Comparison of ENCODE assay signal across 8 cellular contexts in genomic region chr11:75815345-75815983, GRCh38. TPM values are rescaled to one million over a fixed set of nuclear protein-coding genes. Genes with fewer than 3 reads are reported as not detected.
DNase-seq lines count a peak whose midpoint lies in the region; ATAC-seq, FAIRE-seq and TF ChIP-seq lines count a peak whose summit lies in the region.

No MANE protein-coding gene starts in this region.

- peak overlapping the region; percentile 98 for H2AFZ ChIP-seq in K562 (ENCODE audit: low read depth, low read length)

- no peaks in the 10 kb centered on the region for H3K9me1 ChIP-seq in K562 (ENCODE audit: control insufficient read depth, insufficient read depth, low read length)

- CTCF ChIA-PET in K562 (lab: Yijun Ruan, JAX; ENCODE audit: low intra/inter-chr PET ratio): no interaction called here

- H3K9ac ChIP-seq in K562 (ENCODE audit: insufficient read depth in 1 of 2, low read depth in 2 of 2, low read length in 2 of 2): peak overlapping the region; percentile 75 to 92

- intact Hi-C loops in K562 (cut with micrococcal nuclease): no loop called here

- TF ChIP-seq EP300 in K562 (IDR thresholded peaks at IDR 0.05; ENCODE audit: low read length): no peak

- under 1% methylated on average over 32 of the region's 57 CpGs for WGBS in K562 (ENCODE audit: insufficient coverage, low coverage, missing lambda C conversion rate)

- no peaks in the 10 kb centered on the region for H3K9me3 ChIP-seq in K562 (replicated peaks; ENCODE audit: control insufficient read depth, insufficient read depth, low read depth, low read length)

- peak overlapping the region; percentile 87 for H3K4me3 ChIP-seq in K562

- POLR2A ChIA-PET in K562 (lab: Yijun Ruan, JAX): interaction anchor here (0.7 kb wide), 1 partner anchor 307 kb away, joined by 3 read pairs; no protein-coding TSS in a partner anchor

- H3K79me2 ChIP-seq in K562 (ENCODE audit: control insufficient read depth, insufficient read depth, low read length): peaks cover 48% of the 10 kb centered on the region

- TF ChIP-seq POLR2A in K562 (conservative IDR thresholded peaks at IDR 0.05): peak; percentile 17; the same call in 1 of the 2 replicates

- peak; percentile 4 to 8 for DNase-seq in activated CD8-positive, alpha-beta memory T cell treated with anti-CD3 and anti-CD28 coated beads for 1 hour (ENCODE audit: extremely low read depth in 1 of 2, low read depth in 1 of 2)
- no peak for DNase-seq in activated CD8-positive, alpha-beta memory T cell treated with anti-CD3 and anti-CD28 coated beads, Interleukin-2, amount 50 U/mL, for 48 hours
- peak; percentile 34 for DNase-seq in SHP77 treated with DMSO at 0.1 percent for 48 hours (lab: John Stamatoyannopoulos, UW)
- DNase-seq in K562 (ENCODE audit: extremely low read depth in 1 of 4, low spot score in 3 of 4): peak in 1 of 4 experiments; percentile 56
- peak; percentile 79 for DNase-seq in islet precursor cell
- DNase-seq in stimulated activated CD4-positive, alpha-beta T cell treated with anti-CD3 and anti-CD28 coated beads, Interleukin-4, amount 100 ng/mL, for 24 hours: peak; percentile 33
- no peak for DNase-seq in mucosa of gallbladder (ENCODE audit: low spot score)

- no TSS peak for BruUV-seq in K562 (replicated peaks; lab: Mats Ljungman, UMichigan)

- no peak for FAIRE-seq in K562 (lab: Jason Lieb, UNC)

- TF ChIP-seq CTCF in K562 (IDR thresholded peaks at IDR 0.05 in 2 of 3, conservative IDR thresholded peaks at IDR 0.05 in 1 of 3; ENCODE audit: insufficient read depth in 2 of 3, low read depth in 1 of 3, low read length in 3 of 3): no peak

- peak overlapping the region; percentile 84 for H3K4me2 ChIP-seq in K562 (ENCODE audit: insufficient read depth, low read length)

- no peaks in the 10 kb centered on the region; the same call in 1 of the 2 replicates for H4K20me1 ChIP-seq in K562 (replicated peaks; ENCODE audit: control insufficient read depth, insufficient read depth, low read length)

- no peaks in the 10 kb centered on the region for H3K27me3 ChIP-seq in K562 (ENCODE audit: control insufficient read depth in 2 of 2, insufficient read depth in 2 of 2, low read length in 2 of 2)

- in situ Hi-C loops in K562 (cut with MboI): no loop called here

- peaks cover 14 to 28% of the 10 kb centered on the region in 2 experiments for H3K4me1 ChIP-seq in K562 (replicated peaks in 1 of 2; ENCODE audit: control insufficient read depth in 2 of 2, insufficient read depth in 2 of 2, low read length in 2 of 2)

- ATAC-seq in HG03045 (IDR thresholded peaks at IDR 0.05; ENCODE audit: unreplicated experiment) (peak; percentile 25), K562 (peak; percentile 62)

- H3K27ac ChIP-seq in K562 (ENCODE audit: extremely low read depth, low read depth, low read length): peak overlapping the region; percentile 79

- no peaks in the 10 kb centered on the region for H3K36me3 ChIP-seq in K562 (ENCODE audit: control insufficient read depth, insufficient read depth, low read length)

- 0 out of 4 replicates have a peak, but pooled peaks of 1 of the 2 experiments have one; percentile 16 for TF ChIP-seq RAD21 in K562 (CRISPR knock-in tag; conservative IDR thresholded peaks at IDR 0.05 in 1 of 2, IDR thresholded peaks at IDR 0.05 in 1 of 2)

TF ChIP-seq in K562, 482 proteins besides CTCF, POLR2A, EP300 and RAD21 (continues in another document):
- TF ChIP-seq ZNF699 (CRISPR knock-in tag; IDR thresholded peaks at IDR 0.05; ENCODE audit: insufficient replicate concordance): no peak
- no peak for TF ChIP-seq GABPB1 (CRISPR knock-in tag; IDR thresholded peaks at IDR 0.05)
- no peak for TF ChIP-seq DMBX1 (CRISPR knock-in tag; IDR thresholded peaks at IDR 0.05; ENCODE audit: borderline replicate concordance)
- no peak for TF ChIP-seq RCOR1 (IDR thresholded peaks at IDR 0.05; ENCODE audit: borderline replicate concordance in 1 of 2, low read depth in 2 of 2, low read length in 2 of 2)
- TF ChIP-seq MAX (CRISPR knock-in tag; IDR thresholded peaks at IDR 0.05): no peak
- no peak for TF ChIP-seq ZNF830 (CRISPR knock-in tag; IDR thresholded peaks at IDR 0.05)
- TF ChIP-seq FUS (optimal IDR thresholded peaks at IDR 0.05; ENCODE audit: low read depth, low read length): no peak
- no peak for TF ChIP-seq ASH1L (IDR thresholded peaks at IDR 0.05; ENCODE audit: borderline replicate concordance, low read depth, partially characterized antibody)
- TF ChIP-seq PRPF4 (IDR thresholded peaks at IDR 0.05; ENCODE audit: insufficient read depth, low read depth, low read length, poor library complexity, severe bottlenecking): peak; percentile 25
- TF ChIP-seq RBM22 (IDR thresholded peaks at IDR 0.05; ENCODE audit: low read depth, low read length, poor library complexity, severe bottlenecking): peak; percentile 37
- TF ChIP-seq SAP30 (IDR thresholded peaks at IDR 0.05; ENCODE audit: borderline replicate concordance, insufficient read depth, low read depth, low read length, poor library complexity, severe bottlenecking): peak; percentile 46
- no peak for TF ChIP-seq SMC3 (conservative IDR thresholded peaks at IDR 0.05; ENCODE audit: insufficient read depth, low read depth, low read length)
- peak in 1 of 2 experiments; percentile 24; a peak in 1 of 4 replicates for TF ChIP-seq ZNF639 (CRISPR knock-in tag; conservative IDR thresholded peaks at IDR 0.05 in 1 of 2, IDR thresholded peaks at IDR 0.05 in 1 of 2)
- TF ChIP-seq RBM17 (IDR thresholded peaks at IDR 0.05; ENCODE audit: borderline replicate concordance, low read depth, low read length): no peak
- no peak for TF ChIP-seq ZNF57 (CRISPR knock-in tag; IDR thresholded peaks at IDR 0.05)
- TF ChIP-seq NFE2 (IDR thresholded peaks at IDR 0.05; ENCODE audit: low read depth): no peak
- no peak for TF ChIP-seq SAFB (IDR thresholded peaks at IDR 0.05; ENCODE audit: borderline replicate concordance, low read depth, low read length)
- no peak for TF ChIP-seq FOS (IDR thresholded peaks at IDR 0.05; ENCODE audit: extremely low read depth, insufficient read length)
- TF ChIP-seq HNRNPH1 (optimal IDR thresholded peaks at IDR 0.05; ENCODE audit: low read depth, low read length): no peak
- TF ChIP-seq WHSC1 (IDR thresholded peaks at IDR 0.05; ENCODE audit: low read length): no peak
- TF ChIP-seq RBM39 (optimal IDR thresholded peaks at IDR 0.05; ENCODE audit: low read depth, low read length): no peak
- TF ChIP-seq DIDO1 (tag; IDR thresholded peaks at IDR 0.05; ENCODE audit: low read depth): no peak

RNA-seq across cellular contexts. Expression of gene UVRAG, which starts 0.5 kb away (rescaled TPM):
- total RNA-seq in K562 (2011; cell fraction: chromatin; rRNA removed; ENCODE audit: low replicate concordance): 37.0 and 117 TPM in 2 replicates
- total RNA-seq in K562 (2011; cell fraction: nucleolus; rRNA removed): 12.7 and 16.6 TPM in 2 replicates
- total RNA-seq in K562 (2011; cell fraction: nucleoplasm; rRNA removed): 46.7 and 79.5 TPM in 2 replicates
- total RNA-seq in K562 (2014; rRNA removed): 10.5 and 12.3 TPM in 2 replicates
- total RNA-seq in K562 (2014; rRNA removed; fragmentation: Illumina TruSeq; extraction: Trizol): 17.6 and 21.0 TPM in 2 replicates
- 15.8 and 17.8 TPM in 2 replicates for total RNA-seq in K562 (2015; rRNA removed; fragmentation: Illumina TruSeq; extraction: Trizol)
- 16.0 TPM in 2 replicates for total RNA-seq in K562 (2021)
- polyA plus RNA-seq in K562 (2011; rRNA removed): 10.2 and 12.4 TPM in 2 replicates
- polyA plus RNA-seq in K562 (2011; cell fraction: cytosol; rRNA removed): 5.0 and 6.4 TPM in 2 replicates
- polyA plus RNA-seq in K562 (2011; cell fraction: nucleus; rRNA removed): 10.7 and 13.0 TPM in 2 replicates
- polyA plus RNA-seq in K562 (2012): 10.5 and 10.6 TPM in 2 replicates
- 11.0 and 13.8 TPM in 2 replicates for polyA plus RNA-seq in K562 (2014; fragmentation: Illumina TruSeq; extraction: Trizol)
- 1 to 10 TPM; 3.1 to 5.2 TPM for polyA plus RNA-seq in K562 (2014; fragmentation: Nextera tagmentation; extraction: Ambion mirVana)
- 9.2 and 9.4 TPM in 2 replicates for polyA plus RNA-seq in K562 (2014; rRNA removed)
- polyA minus RNA-seq in K562 (2011; rRNA and poly(A)+ RNA removed): 32.2 and 40.2 TPM in 2 replicates
- 6.5 and 6.9 TPM in 2 replicates for polyA minus RNA-seq in K562 (2011; cell fraction: cytosol; rRNA and poly(A)+ RNA removed)
- polyA minus RNA-seq in K562 (2011; cell fraction: nucleus; rRNA and poly(A)+ RNA removed): 31.5 and 58.0 TPM in 2 replicates
- 24.3 TPM for total RNA-seq in mucosa of gallbladder

RNA-seq across cellular contexts. Expression of gene DGAT2, which starts 46.9 kb away (rescaled TPM):
- 1.3 and 3.1 TPM in 2 replicates for total RNA-seq in K562 (2011; cell fraction: chromatin; rRNA removed; ENCODE audit: low replicate concordance)
- total RNA-seq in K562 (2011; cell fraction: nucleolus; rRNA removed): 2.9 and 3.2 TPM in 2 replicates
- 4.6 and 4.7 TPM in 2 replicates for total RNA-seq in K562 (2011; cell fraction: nucleoplasm; rRNA removed)
- total RNA-seq in K562 (2014; rRNA removed): 2.0 and 2.5 TPM in 2 replicates
- 1.6 and 2.2 TPM in 2 replicates for total RNA-seq in K562 (2014; rRNA removed; fragmentation: Illumina TruSeq; extraction: Trizol)
- 1.6 and 1.7 TPM in 2 replicates for total RNA-seq in K562 (2015; rRNA removed; fragmentation: Illumina TruSeq; extraction: Trizol)
- 2.2 TPM in 2 replicates for total RNA-seq in K562 (2021)
- 1.8 TPM in 2 replicates for polyA plus RNA-seq in K562 (2011; rRNA removed)
- polyA plus RNA-seq in K562 (2011; cell fraction: cytosol; rRNA removed): 2.0 and 2.3 TPM in 2 replicates
- polyA plus RNA-seq in K562 (2011; cell fraction: nucleus; rRNA removed): 1.1 and 1.6 TPM in 2 replicates
- 2.6 and 4.4 TPM in 2 replicates for polyA plus RNA-seq in K562 (2012)
- 2.3 and 2.4 TPM in 2 replicates for polyA plus RNA-seq in K562 (2014; fragmentation: Illumina TruSeq; extraction: Trizol)
- polyA plus RNA-seq in K562 (2014; fragmentation: Nextera tagmentation; extraction: Ambion mirVana): under 1 TPM; 0.68 to 0.69 TPM
- 2.2 and 2.8 TPM in 2 replicates for polyA plus RNA-seq in K562 (2014; rRNA removed)
- polyA minus RNA-seq in K562 (2011; rRNA and poly(A)+ RNA removed): 1.6 and 2.0 TPM in 2 replicates
- 0.55 and 2.0 TPM in 2 replicates for polyA minus RNA-seq in K562 (2011; cell fraction: cytosol; rRNA and poly(A)+ RNA removed)
- 0.33 and 0.67 TPM in 2 replicates for polyA minus RNA-seq in K562 (2011; cell fraction: nucleus; rRNA and poly(A)+ RNA removed)
- 5.8 TPM for total RNA-seq in mucosa of gallbladder

Comparison
In these comparisons a context has a peak if more than half of its experiments do, and no peak if none do; other contexts are left out.
1. DNase-seq: peak in activated CD8-positive, alpha-beta memory T cell treated with anti-CD3 and anti-CD28 coated beads for 1 hour (2 of 2), SHP77 treated with DMSO at 0.1 percent for 48 hours (single experiment), islet precursor cell (single experiment) and stimulated activated CD4-positive, alpha-beta T cell treated with anti-CD3 and anti-CD28 coated beads, Interleukin-4, amount 100 ng/mL, for 24 hours (single experiment); none in activated CD8-positive, alpha-beta memory T cell treated with anti-CD3 and anti-CD28 coated beads, Interleukin-2, amount 50 U/mL, for 48 hours (single experiment) and mucosa of gallbladder (single experiment).